In the genomic region with DNA sequence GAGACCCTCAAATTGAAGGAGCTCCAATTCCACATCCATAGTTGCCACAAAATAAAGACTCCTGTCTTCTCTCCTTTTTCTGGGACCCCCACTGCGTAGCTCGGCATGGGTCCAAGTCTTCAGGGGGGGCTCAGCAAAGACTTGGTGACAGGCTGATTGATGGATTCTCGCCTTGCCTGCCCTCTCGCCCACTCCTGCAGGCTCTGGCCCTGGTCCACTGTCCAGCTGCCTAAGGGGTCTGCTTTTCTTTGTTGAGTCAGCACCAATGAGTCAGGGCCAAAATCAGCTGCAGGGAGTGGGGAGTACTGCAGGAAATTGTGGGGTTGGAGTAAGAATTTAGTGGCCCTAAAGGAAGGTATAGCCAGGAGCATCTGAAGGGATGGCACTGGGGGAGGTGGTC, we compare ENCODE assay signal across 15 cellular contexts. TPM values are rescaled to one million over a fixed set of nuclear protein-coding genes. Genes with fewer than 3 reads are reported as not detected.
A peak's percentile ranks its signal among the peaks of the same experiment; 100 is the strongest.
DNase-seq lines count a peak whose midpoint lies in the region; ATAC-seq and TF ChIP-seq lines count a peak whose summit lies in the region.
"Had no signal": no experiment of that assay in that cellular context is flagged by ENCODE, and none has a peak within 500 bp of the region (broad histone marks: within the 10 kb centered on the region; RNA-seq: fewer than 3 reads in every experiment).

No MANE protein-coding gene starts in this region.

- no peak overlapping the region for H3K4me3 Mint-ChIP-seq in activated CD8-positive, alpha-beta T cell treated with anti-CD3 and anti-CD28 coated beads for 36 hours
- H3K4me3 Mint-ChIP-seq: CD4-positive, CD25-positive, alpha-beta regulatory T cell; H9 had no signal

- H3K4me1 ChIP-seq in osteoblast (ENCODE audit: insufficient read depth, low read length) (peaks cover 19% of the 10 kb centered on the region), left ventricle myocardium inferior (peaks cover 11% of the 10 kb centered on the region)
- H3K4me1 ChIP-seq: Peyer's patch had no signal

- no peak overlapping the region for H3K27ac Mint-ChIP-seq in activated CD8-positive, alpha-beta T cell treated with anti-CD3 and anti-CD28 coated beads for 36 hours
- H3K27ac Mint-ChIP-seq: CD4-positive, CD25-positive, alpha-beta regulatory T cell; H9 had no signal

- peaks cover 15% of the 10 kb centered on the region for H3K36me3 Mint-ChIP-seq in activated CD8-positive, alpha-beta T cell treated with anti-CD3 and anti-CD28 coated beads for 36 hours (ENCODE audit: low read depth)
- H3K36me3 Mint-ChIP-seq: CD4-positive, CD25-positive, alpha-beta regulatory T cell had no signal

- H3K4me2 ChIP-seq in osteoblast (ENCODE audit: insufficient read depth, low read length), result peak overlapping the region; percentile 4

- DNase-seq in EH (ENCODE audit: low read depth) (peak; percentile 46), RPMI7951 (ENCODE audit: low read depth) (peak; percentile 67), choroid plexus epithelial cell (ENCODE audit: low read depth) (peak; percentile 63), osteoblast (ENCODE audit: insufficient read length, low spot score, missing footprints) (no peak), DMS53 treated with DMSO at 0.1 percent for 48 hours (lab: John Stamatoyannopoulos, UW; ENCODE audit: unreplicated experiment) (no peak), left ventricle myocardium inferior (no peak)
- DNase-seq in activated CD8-positive, alpha-beta T cell treated with anti-CD3 and anti-CD28 coated beads for 36 hours, result no peak
- DNase-seq: CD4-positive, CD25-positive, alpha-beta regulatory T cell; DMS53; H9; Karpas-422; NCI-H187 treated with DMSO at 0.1 percent for 48 hours; Peyer's patch; SHP77 treated with DMSO at 0.1 percent for 48 hours had no signal

- CTCF ChIA-PET in activated CD8-positive, alpha-beta T cell treated with anti-CD3 and anti-CD28 coated beads for 36 hours (lab: Charles Lee), result interaction anchor here (0.7 to 13.5 kb wide), 14 partner anchors 8 to 155 kb away, joined by 3 to 311 read pairs (median 4); no protein-coding TSS in a partner anchor

- H3K9me3 ChIP-seq in osteoblast (ENCODE audit: low read depth, low read length) (no peaks in the 10 kb centered on the region), left ventricle myocardium inferior (replicated peaks) (peaks cover 9% of the 10 kb centered on the region)
- H3K9me3 ChIP-seq: Peyer's patch had no signal

- H3K9me3 Mint-ChIP-seq in activated CD8-positive, alpha-beta T cell treated with anti-CD3 and anti-CD28 coated beads for 36 hours, result no peaks in the 10 kb centered on the region

- H3K36me3 ChIP-seq in osteoblast (ENCODE audit: insufficient read depth, low read length) (no peaks in the 10 kb centered on the region), left ventricle myocardium inferior (no peaks in the 10 kb centered on the region)
- H3K36me3 ChIP-seq: Peyer's patch had no signal

- no peak overlapping the region for H2AFZ ChIP-seq in osteoblast (ENCODE audit: low read length)

- POLR2A ChIA-PET in activated CD8-positive, alpha-beta T cell treated with anti-CD3 and anti-CD28 coated beads for 36 hours (lab: Charles Lee), result interaction anchor here (0.7 kb wide), 1 partner anchor 14 kb away, joined by 3 read pairs; no protein-coding TSS in a partner anchor

- H3K4me3 ChIP-seq in choroid plexus epithelial cell (ENCODE audit: low read depth, low read length) (no peak overlapping the region), osteoblast (ENCODE audit: insufficient read depth, low read length) (no peak overlapping the region), left ventricle myocardium inferior (no peak overlapping the region)
- H3K4me3 ChIP-seq: Peyer's patch had no signal

- no peaks in the 10 kb centered on the region for H4K20me1 ChIP-seq in osteoblast (ENCODE audit: insufficient read depth, low read length)

- H3K27me3 ChIP-seq in osteoblast (ENCODE audit: insufficient read depth, low read length) (no peaks in the 10 kb centered on the region), left ventricle myocardium inferior (ENCODE audit: low read depth) (no peaks in the 10 kb centered on the region)
- H3K27me3 ChIP-seq: Peyer's patch had no signal

- H3K27me3 Mint-ChIP-seq in activated CD8-positive, alpha-beta T cell treated with anti-CD3 and anti-CD28 coated beads for 36 hours, result no peaks in the 10 kb centered on the region
- H3K27me3 Mint-ChIP-seq: CD4-positive, CD25-positive, alpha-beta regulatory T cell had no signal

- H3K79me2 ChIP-seq in osteoblast (ENCODE audit: insufficient read depth, low read length), result no peaks in the 10 kb centered on the region

- H3K27ac ChIP-seq in osteoblast (ENCODE audit: low read depth, low read length) (no peak overlapping the region), left ventricle myocardium inferior (replicated peaks) (no peak overlapping the region)
- H3K27ac ChIP-seq: Peyer's patch had no signal

- intact Hi-C loops in left ventricle myocardium inferior (cut with micrococcal nuclease), result no loop called here
- intact Hi-C loops in activated CD8-positive, alpha-beta T cell treated with anti-CD3 and anti-CD28 coated beads for 36 hours (cut with micrococcal nuclease), result no loop called here

- no peaks in the 10 kb centered on the region for H3K4me1 Mint-ChIP-seq in activated CD8-positive, alpha-beta T cell treated with anti-CD3 and anti-CD28 coated beads for 36 hours (ENCODE audit: low read depth)

- no peak for ATAC-seq in activated CD8-positive, alpha-beta T cell treated with anti-CD3 and anti-CD28 coated beads for 36 hours
- no peak for ATAC-seq in HG03469 (IDR thresholded peaks at IDR 0.05; ENCODE audit: unreplicated experiment)

- peak; percentile 5 for TF ChIP-seq CTCF in choroid plexus epithelial cell (conservative IDR thresholded peaks at IDR 0.05; ENCODE audit: low read depth, low read length)
- TF ChIP-seq CTCF in osteoblast (IDR thresholded peaks at IDR 0.05; ENCODE audit: extremely low read depth, low read depth, low read length), result no peak
- no peak for TF ChIP-seq CTCF in left ventricle myocardium inferior (IDR thresholded peaks at IDR 0.05; ENCODE audit: borderline replicate concordance)
- no peak for TF ChIP-seq CTCF in activated CD8-positive, alpha-beta T cell treated with anti-CD3 and anti-CD28 coated beads for 36 hours (IDR thresholded peaks at IDR 0.05)

RNA-seq across cellular contexts. Expression of a gene that starts 21.5 kb away (rescaled TPM):
- total RNA-seq in RPMI7951 (2014; rRNA removed; shearing (Covaris generic)), result 1,523 and 2,058 TPM in 2 replicates
- 869 and 994 TPM in 2 replicates for total RNA-seq in osteoblast
- 1,816 TPM for total RNA-seq in left ventricle myocardium inferior
- total RNA-seq in activated CD8-positive, alpha-beta T cell treated with anti-CD3 and anti-CD28 coated beads for 36 hours, result 1,000 to 10,000 TPM; 4,110 to 4,316 TPM

Comparison
In these comparisons a context has a peak if more than half of its experiments do, and no peak if none do; other contexts are left out.
1. DNase-seq: peak in EH (single experiment), RPMI7951 (single experiment) and choroid plexus epithelial cell (single experiment); none in osteoblast (single experiment), DMS53 treated with DMSO at 0.1 percent for 48 hours (single experiment), left ventricle myocardium inferior (single experiment) and activated CD8-positive, alpha-beta T cell treated with anti-CD3 and anti-CD28 coated beads for 36 hours (single experiment).